23 cellular contexts compared by ENCODE assay signal in genomic region chr5:113693621-113694130, GRCh38.
A peak's percentile ranks its signal among the peaks of the same experiment; 100 is the strongest.
DNase-seq lines count a peak whose midpoint lies in the region; ATAC-seq and TF ChIP-seq lines count a peak whose summit lies in the region.
"Had no signal": no experiment of that assay in that cellular context is flagged by ENCODE, and none has a peak within 500 bp of the region (broad histone marks: within the 10 kb centered on the region; RNA-seq: fewer than 3 reads in every experiment).

No MANE protein-coding gene starts in this region.

- TF ChIP-seq EP300 in transverse colon (IDR thresholded peaks at IDR 0.05; ENCODE audit: low read depth): no peak

- in situ Hi-C loops in transverse colon (cut with MboI; ENCODE audit: low pct_ligation_motif_present in 1 of 4, low pct_unique_long_range_greater_than_20kb in 1 of 4, low sequenced_read_pairs in 3 of 4): loop anchor here in 2 of 4 donors (25.0 kb wide), 2 partner anchors 769 to 1094 kb away; no protein-coding TSS in a partner anchor

- H3K9me3 ChIP-seq in transverse colon: no peaks in the 10 kb centered on the region
- H3K9me3 ChIP-seq: left lung, neutrophil, thoracic aorta had no signal

- no peak overlapping the region for H3K27ac Mint-ChIP-seq in T-helper 2 cell treated with Interferon-gamma antibody and Interleukin-4, amounts not matched to agents 5 μg/mL and 100 μg/mL, for 36 hours
- H3K27ac Mint-ChIP-seq: CD8-positive, alpha-beta T cell; T-helper 1 cell treated with Interleukin-12 subunit alpha and Interleukin-12 subunit beta and Interleukin-4 antibody, amounts not matched to agents 30 μg/mL and 1 μg/mL, for 36 hours had no signal

- H3K36me3 Mint-ChIP-seq in T-helper 2 cell treated with Interferon-gamma antibody and Interleukin-4, amounts not matched to agents 5 μg/mL and 100 μg/mL, for 36 hours (ENCODE audit: low read depth): no peaks in the 10 kb centered on the region
- H3K36me3 Mint-ChIP-seq: CD8-positive, alpha-beta T cell had no signal

- H3K4me1 ChIP-seq in transverse colon: no peaks in the 10 kb centered on the region
- H3K4me1 ChIP-seq: left lung had no signal

- H3K4me3 Mint-ChIP-seq in T-helper 2 cell treated with Interferon-gamma antibody and Interleukin-4, amounts not matched to agents 5 μg/mL and 100 μg/mL, for 36 hours: no peak overlapping the region
- H3K4me3 Mint-ChIP-seq: CD8-positive, alpha-beta T cell; T-helper 1 cell treated with Interleukin-12 subunit alpha and Interleukin-12 subunit beta and Interleukin-4 antibody, amounts not matched to agents 30 μg/mL and 1 μg/mL, for 36 hours had no signal

- DNase-seq in NCI-H2081 (lab: John Stamatoyannopoulos, UW) (peak; percentile 9 to 10), NCI-H2081 treated with DMSO at 0.1 percent for 48 hours (lab: John Stamatoyannopoulos, UW) (no peak), cerebellar cortex (ENCODE audit: low spot score) (peak; percentile 5), left lobe of liver (ENCODE audit: low spot score) (no peak), transverse colon (peak; percentile 10)
- no peak for DNase-seq in stimulated activated CD4-positive, alpha-beta T cell treated with anti-CD3 and anti-CD28 coated beads, Interleukin-4, amount 100 ng/mL, for 4 hours
- DNase-seq in T-helper 2 cell treated with Interferon-gamma antibody and Interleukin-4, amounts not matched to agents 5 μg/mL and 100 μg/mL, for 36 hours (ENCODE audit: low spot score): no peak
- DNase-seq: activated CD8-positive, alpha-beta memory T cell treated with anti-CD3 and anti-CD28 coated beads, Interleukin-2, amount 50 U/mL, for 4 hours; activated effector memory CD4-positive, alpha-beta T cell treated with anti-CD3 and anti-CD28 coated beads, Interleukin-2, amount 50 U/mL, for 16 hours; brain microvascular endothelial cell; CD8-positive, alpha-beta T cell; DMS153; HCEC 1CT; left lung; NCI-H187 treated with DMSO at 0.1 percent for 48 hours; stimulated activated CD4-positive, alpha-beta T cell treated with anti-CD3 and anti-CD28 coated beads, Interleukin-2, amount 100 ng/mL, for 48 hours; stimulated activated naive CD4-positive, alpha-beta T cell treated with Interleukin-2 at 50 U/mL for 16 hours had no signal

- H3K27me3 ChIP-seq in transverse colon: peaks cover 32% of the 10 kb centered on the region

- no peak overlapping the region for H3K27ac ChIP-seq in transverse colon
- H3K27ac ChIP-seq: 22Rv1, brain microvascular endothelial cell, KMS-11, left lung, neutrophil, thoracic aorta had no signal

- no peaks in the 10 kb centered on the region for H3K36me3 ChIP-seq in transverse colon
- H3K36me3 ChIP-seq: brain microvascular endothelial cell, left lung, neutrophil, thoracic aorta had no signal

- intact Hi-C loops in transverse colon (cut with DNase I; ENCODE audit: low total_unique reads): no loop called here

- no peak for TF ChIP-seq CTCF in transverse colon (IDR thresholded peaks at IDR 0.05)

- peaks cover 31% of the 10 kb centered on the region for H3K27me3 Mint-ChIP-seq in T-helper 2 cell treated with Interferon-gamma antibody and Interleukin-4, amounts not matched to agents 5 μg/mL and 100 μg/mL, for 36 hours (ENCODE audit: low read depth)

- TF ChIP-seq POLR2A in transverse colon (IDR thresholded peaks at IDR 0.05): no peak

- 30 to 49% methylated on average over 5 to 6 of the region's 6 CpGs for WGBS in transverse colon (ENCODE audit: low coverage in 1 of 2), 2 donors

- no peak overlapping the region for H3K4me3 ChIP-seq in transverse colon
- H3K4me3 ChIP-seq: left lung, thoracic aorta had no signal

- no peaks in the 10 kb centered on the region for H3K9me3 Mint-ChIP-seq in T-helper 2 cell treated with Interferon-gamma antibody and Interleukin-4, amounts not matched to agents 5 μg/mL and 100 μg/mL, for 36 hours
- H3K9me3 Mint-ChIP-seq: CD8-positive, alpha-beta T cell; T-helper 1 cell treated with Interleukin-12 subunit alpha and Interleukin-12 subunit beta and Interleukin-4 antibody, amounts not matched to agents 30 μg/mL and 1 μg/mL, for 36 hours had no signal

- H3K4me1 Mint-ChIP-seq in T-helper 2 cell treated with Interferon-gamma antibody and Interleukin-4, amounts not matched to agents 5 μg/mL and 100 μg/mL, for 36 hours (ENCODE audit: low read depth): no peaks in the 10 kb centered on the region

- ATAC-seq in left lobe of liver: peak; percentile 15
- ATAC-seq in HG02870 (IDR thresholded peaks at IDR 0.05; ENCODE audit: unreplicated experiment): no peak
- ATAC-seq: CD8-positive, alpha-beta T cell; left lung had no signal

Comparison
In these comparisons a context has a peak if more than half of its experiments do, and no peak if none do; other contexts are left out.
1. DNase-seq: peak in NCI-H2081 (2 of 2), cerebellar cortex (single experiment) and transverse colon (single experiment); none in NCI-H2081 treated with DMSO at 0.1 percent for 48 hours (single experiment), left lobe of liver (single experiment), stimulated activated CD4-positive, alpha-beta T cell treated with anti-CD3 and anti-CD28 coated beads, Interleukin-4, amount 100 ng/mL, for 4 hours (0 of 2) and T-helper 2 cell treated with Interferon-gamma antibody and Interleukin-4, amounts not matched to agents 5 μg/mL and 100 μg/mL, for 36 hours (single experiment).